17 cellular contexts compared by ENCODE assay signal in genomic region chr2:45617496-45617895, GRCh38. TPM values are rescaled to one million over a fixed set of nuclear protein-coding genes. Genes with fewer than 3 reads are reported as not detected.
DNase-seq lines count a peak whose midpoint lies in the region; ATAC-seq, FAIRE-seq and TF ChIP-seq lines count a peak whose summit lies in the region.
"Had no signal": no experiment of that assay in that cellular context is flagged by ENCODE, and none has a peak within 500 bp of the region (broad histone marks: within the 10 kb centered on the region; RNA-seq: fewer than 3 reads in every experiment).

No MANE protein-coding gene starts in this region.

- H3K36me3 ChIP-seq in PC-3 (ENCODE audit: low read depth, low read length): no peaks in the 10 kb centered on the region
- no peaks in the 10 kb centered on the region for H3K36me3 ChIP-seq in SJSA1
- H3K36me3 ChIP-seq in tibial artery: no peaks in the 10 kb centered on the region

- TF ChIP-seq EP300 in A549 (IDR thresholded peaks at IDR 0.05): no peak

- BruUV-seq in PC-3 (replicated peaks; lab: Mats Ljungman, UMichigan): no TSS peak

- H3K4me2 ChIP-seq in A549 (peak overlapping the region; percentile 62), PC-3 (ENCODE audit: low read length) (peak overlapping the region; percentile 51)

- no peaks in the 10 kb centered on the region for H3K9me2 ChIP-seq in PC-3 (replicated peaks; ENCODE audit: low read length)

- H4K20me1 ChIP-seq in PC-3 (ENCODE audit: low read length): no peaks in the 10 kb centered on the region

- DNase-seq in A549 (ENCODE audit: low read depth in 1 of 2, low spot score in 1 of 2) (no peak), H54 (ENCODE audit: insufficient read length, low spot score) (no peak), PC-3 (peak; percentile 50), SJSA1 (ENCODE audit: low read depth in 1 of 2, low spot score in 2 of 2) (no peak), NCI-H128 (lab: John Stamatoyannopoulos, UW; ENCODE audit: unreplicated experiment) (no peak), tibial artery (no peak), iPS-NIHi7 (ENCODE audit: extremely low spot score) (no peak), LoVo (ENCODE audit: low spot score) (no peak)
- DNase-seq: 8988T; ACHN; AML-193; Caco-2; CD4-positive, alpha-beta T cell; DMS79 treated with DMSO at 0.1 percent for 48 hours; GF-D8 had no signal

- peaks cover 9% of the 10 kb centered on the region for H3F3A ChIP-seq in PC-3 (ENCODE audit: low read length, unreplicated experiment)

- H3K9me3 ChIP-seq in A549 (no peaks in the 10 kb centered on the region), PC-3 (ENCODE audit: low read length) (no peaks in the 10 kb centered on the region), SJSA1 (replicated peaks) (no peaks in the 10 kb centered on the region), tibial artery (no peaks in the 10 kb centered on the region)
- H3K9me3 ChIP-seq: Caco-2 had no signal

- H3K79me2 ChIP-seq in PC-3 (ENCODE audit: low read length): no peaks in the 10 kb centered on the region

- ATAC-seq in A549 (no peak), PC-3 (no peak)

- H3K27me3 ChIP-seq in PC-3 (ENCODE audit: low read length) (no peaks in the 10 kb centered on the region), SJSA1 (replicated peaks) (0 out of 2 replicates have a peak, but pooled peaks cover 2% of the 10 kb centered on the region), tibial artery (no peaks in the 10 kb centered on the region)

- H3K4me3 ChIP-seq in A549 (no peak overlapping the region), PC-3 (ENCODE audit: low read length) (no peak overlapping the region), SJSA1 (no peak overlapping the region), tibial artery (no peak overlapping the region)

- CTCF ChIA-PET in A549 (lab: Yijun Ruan, JAX) (interaction anchor here (0.8 to 2.1 kb wide), 7 partner anchors 9 to 321 kb away, joined by 3 to 8 read pairs (median 4); partner anchors contain the start of gene PRKCE), PC-3 (lab: Charles Lee) (interaction anchor here (0.6 kb wide), 1 partner anchor 161 kb away, joined by 3 read pairs; no protein-coding TSS in a partner anchor)

- peaks cover 34% of the 10 kb centered on the region for H3K4me1 ChIP-seq in A549
- H3K4me1 ChIP-seq in PC-3 (ENCODE audit: insufficient read depth, low read length): peaks cover 22% of the 10 kb centered on the region
- H3K4me1 ChIP-seq in SJSA1 (replicated peaks): peaks cover 20% of the 10 kb centered on the region
- peaks cover 0 to 8% (median 0%) of the 10 kb centered on the region in 4 donors for H3K4me1 ChIP-seq in tibial artery

- TF ChIP-seq CTCF in A549 (IDR thresholded peaks at IDR 0.05) (no peak), PC-3 (conservative IDR thresholded peaks at IDR 0.05; ENCODE audit: low read depth, low read length) (no peak), tibial artery (IDR thresholded peaks at IDR 0.05) (no peak)

- TF ChIP-seq POLR2A in A549 (IDR thresholded peaks at IDR 0.05; ENCODE audit: low read length): no peak
- no peak for TF ChIP-seq POLR2A in H54 (IDR thresholded peaks at IDR 0.05; ENCODE audit: low read depth, low read length)

- intact Hi-C loops in PC-3 (cut with micrococcal nuclease): no loop called here
- intact Hi-C loops in tibial artery (cut with DNase I; ENCODE audit: low total_unique reads): no loop called here

- no peak overlapping the region for H2AFZ ChIP-seq in PC-3 (ENCODE audit: low read length)

- 36% methylated on average over 2 of the region's 2 CpGs for WGBS in A549 (ENCODE audit: missing lambda C conversion rate)

- POLR2A ChIA-PET in A549 (lab: Yijun Ruan, JAX): no interaction called here
- POLR2A ChIA-PET in PC-3 (lab: Charles Lee; ENCODE audit: unreplicated experiment): no interaction called here

- peak overlapping the region; percentile 52 to 61 for H3K27ac ChIP-seq in A549
- peak overlapping the region; percentile 74 for H3K27ac ChIP-seq in PC-3 (ENCODE audit: low read length)
- peak overlapping the region; percentile 26; the same call in 1 of the 2 replicates for H3K27ac ChIP-seq in SJSA1
- no peak overlapping the region for H3K27ac ChIP-seq in tibial artery
- H3K27ac ChIP-seq: C4-2B had no signal

- FAIRE-seq in A549 (lab: Jason Lieb, UNC): peak; percentile 36
- peak; percentile 58 for FAIRE-seq in H54 (lab: Jason Lieb, UNC)
- FAIRE-seq: D721Med had no signal

- no peak for TF ChIP-seq RAD21 in A549 (conservative IDR thresholded peaks at IDR 0.05 in 1 of 2, IDR thresholded peaks at IDR 0.05 in 1 of 2)

- peak overlapping the region; percentile 14 for H3K9ac ChIP-seq in PC-3 (ENCODE audit: low read length)

TF ChIP-seq in A549, 52 proteins besides CTCF, POLR2A, EP300 and RAD21:
- TF ChIP-seq CHD2 (IDR thresholded peaks at IDR 0.05; ENCODE audit: low read length, partially characterized antibody): no peak
- TF ChIP-seq RNF2 (IDR thresholded peaks at IDR 0.05; ENCODE audit: borderline replicate concordance, low read depth): no peak
- no peak for TF ChIP-seq HEYL (CRISPR knock-in tag; IDR thresholded peaks at IDR 0.05)
- no peak for TF ChIP-seq ZFP36 (IDR thresholded peaks at IDR 0.05; ENCODE audit: borderline replicate concordance, partially characterized antibody)
- no peak for TF ChIP-seq HOXB13 (CRISPR knock-in tag; IDR thresholded peaks at IDR 0.05; ENCODE audit: low read depth)
- no peak for TF ChIP-seq CBX8 (IDR thresholded peaks at IDR 0.05)
- TF ChIP-seq FOSB (CRISPR knock-in tag; IDR thresholded peaks at IDR 0.05): no peak
- TF ChIP-seq JUNB (IDR thresholded peaks at IDR 0.05): no peak
- no peak for TF ChIP-seq POLR2AphosphoS2 (conservative IDR thresholded peaks at IDR 0.05; ENCODE audit: low read length)
- TF ChIP-seq HOXB5 (CRISPR knock-in tag; IDR thresholded peaks at IDR 0.05): no peak
- TF ChIP-seq ATOH8 (CRISPR knock-in tag; IDR thresholded peaks at IDR 0.05; ENCODE audit: low read depth): no peak
- TF ChIP-seq ZNF302 (CRISPR knock-in tag; IDR thresholded peaks at IDR 0.05): no peak
- TF ChIP-seq FOSL2 (IDR thresholded peaks at IDR 0.05): no peak
- TF ChIP-seq FOSL2 (CRISPR knock-in tag; IDR thresholded peaks at IDR 0.05): no peak
- no peak for TF ChIP-seq CHD4 (IDR thresholded peaks at IDR 0.05; ENCODE audit: borderline replicate concordance)
- TF ChIP-seq ELK1 (IDR thresholded peaks at IDR 0.05; ENCODE audit: low read depth, low read length): no peak

RNA-seq across cellular contexts. Expression of gene SRBD1, which starts 6.4 kb away (rescaled TPM):
- polyA plus RNA-seq in A549 (2011; rRNA removed): 10.6 and 13.7 TPM in 2 replicates
- polyA plus RNA-seq in A549 (2012; cell fraction: cytosol; rRNA removed): 2.8 and 2.9 TPM in 2 replicates
- 1.8 and 3.0 TPM in 2 replicates for polyA plus RNA-seq in A549 (2012; cell fraction: nucleus; rRNA removed)
- 11.0 to 12.0 TPM (median 11.3 TPM) in 3 replicates for polyA plus RNA-seq in A549 (2017; fragmentation: RNase III; extraction: RNeasy Plus Mini Kit Qiagen cat#74134 plus additional on column Dnase treatment)
- 27.6 and 28.6 TPM in 2 replicates for polyA minus RNA-seq in A549 (2011; rRNA and poly(A)+ RNA removed)
- total RNA-seq in PC-3 (2014; rRNA removed): 19.8 and 20.8 TPM in 2 replicates
- total RNA-seq in SJSA1 (2014; rRNA removed; shearing (Covaris generic)): 15.9 and 21.9 TPM in 2 replicates

RNA-seq across cellular contexts. Expression of gene PRKCE, which starts 34.0 kb away (rescaled TPM):
- polyA plus RNA-seq in A549 (2011; rRNA removed) (12.0 and 14.3 TPM in 2 replicates), A549 (2017; fragmentation: RNase III; extraction: RNeasy Plus Mini Kit Qiagen cat#74134 plus additional on column Dnase treatment) (11.5 to 12.3 TPM (median 11.5 TPM) in 3 replicates)
- polyA plus RNA-seq in A549 (2012; cell fraction: cytosol; rRNA removed): 9.0 and 11.6 TPM in 2 replicates
- 8.6 and 9.4 TPM in 2 replicates for polyA plus RNA-seq in A549 (2012; cell fraction: nucleus; rRNA removed)
- polyA minus RNA-seq in A549 (2011; rRNA and poly(A)+ RNA removed): 31.4 and 34.8 TPM in 2 replicates
- 4.4 and 7.0 TPM in 2 replicates for total RNA-seq in PC-3 (2014; rRNA removed)
- 43.3 and 52.2 TPM in 2 replicates for total RNA-seq in SJSA1 (2014; rRNA removed; shearing (Covaris generic))

Comparison
In these comparisons a context has a peak if more than half of its experiments do, and no peak if none do; other contexts are left out.
1. H3K27ac ChIP-seq: peak in A549 (2 of 2), PC-3 (single experiment) and SJSA1 (single experiment); none in tibial artery (0 of 2).